ENCODE assay signal across 10 cellular contexts in genomic region chr10:133158756-133159610, GRCh38. TPM values are rescaled to one million over a fixed set of nuclear protein-coding genes. Genes with fewer than 3 reads are reported as not detected.
DNase-seq lines count a peak whose midpoint lies in the region; ATAC-seq and TF ChIP-seq lines count a peak whose summit lies in the region.
"Had no signal": no experiment of that assay in that cellular context is flagged by ENCODE, and none has a peak within 500 bp of the region (broad histone marks: within the 10 kb centered on the region; RNA-seq: fewer than 3 reads in every experiment).

No MANE protein-coding gene starts in this region.

- H3K4me3 ChIP-seq in A673 (ENCODE audit: low read depth, low read length, poor library complexity, severe bottlenecking) (no peak overlapping the region), GM23248 (no peak overlapping the region), adrenal gland (peak overlapping the region in 1 of 4 donors; percentile 86)

- H3K36me3 ChIP-seq in A673 (ENCODE audit: insufficient read depth, low read length, poor library complexity, severe bottlenecking), result no peaks in the 10 kb centered on the region
- no peaks in the 10 kb centered on the region for H3K36me3 ChIP-seq in GM23248 (ENCODE audit: low read depth)
- H3K36me3 ChIP-seq in adrenal gland (replicated peaks in 1 of 2), result no peaks in the 10 kb centered on the region

- no peaks in the 10 kb centered on the region for H3K79me2 ChIP-seq in GM23248 (ENCODE audit: insufficient read depth)

- no peak overlapping the region for H2AFZ ChIP-seq in GM23248

- in situ Hi-C loops in GM23248 (cut with MboI), result no loop called here

- TF ChIP-seq POLR2A in adrenal gland (IDR thresholded peaks at IDR 0.05) (peak in 1 of 2 donors; percentile 40), erythroblast (IDR thresholded peaks at IDR 0.05; ENCODE audit: low read length) (no peak)

- intact Hi-C loops in A673 (cut with micrococcal nuclease; ENCODE audit: unreplicated experiment), result no loop called here
- intact Hi-C loops in adrenal gland (cut with DNase I), result loop anchor here in 1 of 2 donors (10.0 kb wide), 1 partner anchor 76 kb away; the partner anchor contains the start of genes UTF1 and VENTX

- peak; percentile 36 for DNase-seq in A673 (ENCODE audit: low spot score)
- peak; percentile 27 for DNase-seq in GM23248
- DNase-seq in adrenal gland, result peak; percentile 66 to 91 (median 86)
- DNase-seq in myocyte (ENCODE audit: low read depth), result peak; percentile 15
- no peak for DNase-seq in erythroblast (lab: John Stamatoyannopoulos, UW)
- DNase-seq: DND-41 had no signal

- no peaks in the 10 kb centered on the region for H3K9me2 ChIP-seq in GM23248 (ENCODE audit: insufficient read depth)

- H3K27me3 ChIP-seq in A673 (replicated peaks; ENCODE audit: insufficient read depth, low read depth, low read length, poor library complexity), result peaks cover 57% of the 10 kb centered on the region
- peaks cover 19% of the 10 kb centered on the region for H3K27me3 ChIP-seq in GM23248 (replicated peaks; ENCODE audit: insufficient read depth)
- no peaks in the 10 kb centered on the region for H3K27me3 ChIP-seq in adrenal gland

- POLR2A ChIA-PET in A673 (lab: Charles Lee; ENCODE audit: low non-redundant PET), result no interaction called here

- H4K20me1 ChIP-seq in GM23248 (ENCODE audit: insufficient read depth), result no peaks in the 10 kb centered on the region

- H3K27ac ChIP-seq in A673 (ENCODE audit: low read depth, low read length, poor library complexity, severe bottlenecking) (no peak overlapping the region), GM23248 (no peak overlapping the region), adrenal gland (peak overlapping the region; percentile 69 to 91 (median 84))

- H3K4me2 ChIP-seq in GM23248 (ENCODE audit: unreplicated experiment), result no peak overlapping the region

- no peaks in the 10 kb centered on the region for H3K9me3 ChIP-seq in A673 (ENCODE audit: low read depth, low read length, poor library complexity, severe bottlenecking)
- no peaks in the 10 kb centered on the region for H3K9me3 ChIP-seq in GM23248 (ENCODE audit: low read depth)
- no peaks in the 10 kb centered on the region for H3K9me3 ChIP-seq in adrenal gland (replicated peaks in 1 of 3)

- ATAC-seq in HG03139 (IDR thresholded peaks at IDR 0.05; ENCODE audit: unreplicated experiment) (no peak), GM18907 (IDR thresholded peaks at IDR 0.05; ENCODE audit: unreplicated experiment) (no peak), GM21360 (IDR thresholded peaks at IDR 0.05; ENCODE audit: unreplicated experiment) (no peak)
- ATAC-seq: Right ventricle myocardium inferior had no signal

- H3K9ac ChIP-seq in GM23248, result no peak overlapping the region

- H3F3A ChIP-seq in GM23248 (ENCODE audit: insufficient read depth), result no peaks in the 10 kb centered on the region

- H3K4me1 ChIP-seq in A673 (ENCODE audit: insufficient read depth, low read length, poor library complexity, severe bottlenecking) (peaks cover 12% of the 10 kb centered on the region), GM23248 (ENCODE audit: insufficient read depth) (no peaks in the 10 kb centered on the region), adrenal gland (replicated peaks in 1 of 2) (peaks cover 28 to 40% of the 10 kb centered on the region in 2 donors)

- TF ChIP-seq CTCF in A673 (conservative IDR thresholded peaks at IDR 0.05; ENCODE audit: low read depth, low read length) (no peak), adrenal gland (IDR thresholded peaks at IDR 0.05) (peak in 2 of 6 experiments; percentile 12 to 16)

- 34 to 37% methylated on average over 19 to 23 of the region's 23 CpGs for WGBS in GM23248 (ENCODE audit: low coverage in 1 of 2, low lambda C conversion rate in 2 of 2, missing lambda C conversion rate in 2 of 2), 2 experiments
- 37 to 46% (median 44%) methylated on average over 8 to 23 of the region's 23 CpGs for WGBS in adrenal gland, 4 donors

- BruUV-seq in A673 (replicated peaks; lab: Mats Ljungman, UMichigan), result no TSS peak

- CTCF ChIA-PET in A673 (lab: Charles Lee), result no interaction called here

RNA-seq across cellular contexts. Expression of gene KNDC1, which starts 1.0 kb away (rescaled TPM):
- total RNA-seq in A673 (2021) (not detected in 2 replicates), adrenal gland (10 to 100 TPM; 12.2 to 93.4 (median 41.5) TPM), myocyte (not detected in 2 replicates)
- 0.54 and 0.76 TPM in 2 replicates for total RNA-seq in GM23248 (2014; rRNA removed; shearing (Covaris generic))
- polyA plus RNA-seq in GM23248 (2016; fragmentation: Nextera tagmentation; extraction: Ambion mirVana) (0.37 and 0.44 TPM in 2 replicates), adrenal gland (10 to 100 TPM in 2 of 3 donors, 1 to 10 TPM in 1; 1.0 to 53.2 (median 19.2) TPM)
- 0.05 TPM for polyA plus RNA-seq in myocyte (2012)
- total RNA-seq: Right ventricle myocardium inferior had no signal

Comparison
In these comparisons a context has a peak if more than half of its experiments do, and no peak if none do; other contexts are left out.
1. DNase-seq: peak in A673 (single experiment), GM23248 (single experiment), adrenal gland (7 of 7) and myocyte (single experiment); none in erythroblast (0 of 2).
2. H3K27ac ChIP-seq: peak in adrenal gland (5 of 5); none in A673 (single experiment) and GM23248 (single experiment).